17 cellular contexts compared by ENCODE assay signal in genomic region chr15:62739507-62739906, GRCh38.
DNase-seq lines count a peak whose midpoint lies in the region; FAIRE-seq and TF ChIP-seq lines count a peak whose summit lies in the region.
"Had no signal": no experiment of that assay in that cellular context is flagged by ENCODE, and none has a peak within 500 bp of the region (broad histone marks: within the 10 kb centered on the region; RNA-seq: fewer than 3 reads in every experiment).

No MANE protein-coding gene starts in this region.

- H3K4me2 ChIP-seq in PC-9 (peak overlapping the region; percentile 39), endothelial cell of umbilical vein (ENCODE audit: insufficient read depth, low read length) (no peak overlapping the region)

- dilution Hi-C loops in endothelial cell of umbilical vein (cut with MboI; ENCODE audit: extremely low pct_ligation_motif_present, low sequenced_read_pairs): no loop called here

- no peak for TF ChIP-seq POLR2A in endothelial cell of umbilical vein (IDR thresholded peaks at IDR 0.05; ENCODE audit: low read depth, low read length)

- H3K36me3 ChIP-seq in PC-9 (ENCODE audit: low read depth) (no peaks in the 10 kb centered on the region), endothelial cell of umbilical vein (ENCODE audit: control insufficient read depth in 2 of 2, extremely low read depth in 1 of 2, insufficient read depth in 2 of 2, low read length in 2 of 2) (no peaks in the 10 kb centered on the region)
- H3K36me3 ChIP-seq: SJCRH30 had no signal

- H3K27ac Mint-ChIP-seq in mesothelial cell of epicardium: peak overlapping the region; percentile 63
- H3K27ac Mint-ChIP-seq: activated CD8-positive, alpha-beta memory T cell treated with anti-CD3 and anti-CD28 coated beads, Interleukin-2, amount 10 ng/mL, durations not matched to agents 7 days and 5 days; activated naive CD4-positive, alpha-beta T cell treated with anti-CD3 and anti-CD28 coated beads for 36 hours; nephron had no signal

- H3K9me3 ChIP-seq in PC-9 (ENCODE audit: insufficient read depth, low read depth) (no peaks in the 10 kb centered on the region), endothelial cell of umbilical vein (replicated peaks; ENCODE audit: control insufficient read depth, insufficient read depth, low read length) (no peaks in the 10 kb centered on the region)
- H3K9me3 ChIP-seq: SJCRH30, tibial nerve had no signal

- H3K27me3 ChIP-seq in PC-9 (ENCODE audit: insufficient read depth, low read depth) (no peaks in the 10 kb centered on the region), endothelial cell of umbilical vein (ENCODE audit: control insufficient read depth in 2 of 2, insufficient read depth in 2 of 2, low read length in 2 of 2) (peaks cover 0 to 7% of the 10 kb centered on the region in 2 experiments)
- H3K27me3 ChIP-seq: BE2C, SJCRH30, tibial nerve had no signal

- H3K4me1 ChIP-seq in PC-9 (replicated peaks; ENCODE audit: insufficient read depth) (peaks cover 36% of the 10 kb centered on the region), endothelial cell of umbilical vein (ENCODE audit: control insufficient read depth, extremely low read depth, insufficient read depth, low read length) (no peaks in the 10 kb centered on the region)

- DNase-seq in AG08396 (ENCODE audit: low spot score): peak; percentile 55
- peak; percentile 28 to 63 for DNase-seq in PC-9
- DNase-seq in endothelial cell of umbilical vein (ENCODE audit: low read depth, low spot score): peak; percentile 14
- no peak for DNase-seq in mesothelial cell of epicardium (ENCODE audit: low spot score in 2 of 2, unreplicated experiment in 2 of 2)
- no peak for DNase-seq in NOMO-1 (lab: John Stamatoyannopoulos, UW; ENCODE audit: unreplicated experiment in 2 of 2)
- DNase-seq in epidermal melanocyte (ENCODE audit: insufficient read length, low spot score): no peak
- DNase-seq in activated effector memory CD4-positive, alpha-beta T cell treated with Interleukin-2 at 50 U/mL for 16 hours: no peak
- DNase-seq in 8988T: no peak
- DNase-seq: activated CD8-positive, alpha-beta memory T cell treated with anti-CD3 and anti-CD28 coated beads, Interleukin-2, amount 10 ng/mL, durations not matched to agents 7 days and 5 days; activated naive CD4-positive, alpha-beta T cell treated with anti-CD3 and anti-CD28 coated beads for 36 hours; BE2C; NCI-H187 treated with DMSO at 0.1 percent for 48 hours; SJCRH30; small intestine had no signal

- H3K27me3 Mint-ChIP-seq in mesothelial cell of epicardium (ENCODE audit: low read depth): no peaks in the 10 kb centered on the region
- H3K27me3 Mint-ChIP-seq: activated CD8-positive, alpha-beta memory T cell treated with anti-CD3 and anti-CD28 coated beads, Interleukin-2, amount 10 ng/mL, durations not matched to agents 7 days and 5 days had no signal

- FAIRE-seq in endothelial cell of umbilical vein (lab: Jason Lieb, UNC): no peak
- FAIRE-seq: H1, small intestine had no signal

- peaks cover 7% of the 10 kb centered on the region; the same call in 1 of the 2 replicates for H3F3A ChIP-seq in PC-9 (ENCODE audit: insufficient read depth, low read depth)

- POLR2A ChIA-PET in PC-9 (lab: Charles Lee; ENCODE audit: unreplicated experiment): interaction anchor here (0.5 to 0.7 kb wide), 5 partner anchors 11 to 866 kb away, joined by 3 to 8 read pairs (median 6); no protein-coding TSS in a partner anchor
- POLR2A ChIA-PET in endothelial cell of umbilical vein (lab: Charles Lee): no interaction called here

- H3K27ac ChIP-seq in PC-9 (peak overlapping the region; percentile 45; the same call in 1 of the 2 replicates), endothelial cell of umbilical vein (ENCODE audit: insufficient read depth, low read depth, low read length) (no peak overlapping the region)
- H3K27ac ChIP-seq: SJCRH30 had no signal

- H3K9ac ChIP-seq in endothelial cell of umbilical vein (replicated peaks; ENCODE audit: extremely low read depth, insufficient read depth, low read length): no peak overlapping the region

- peaks cover 30% of the 10 kb centered on the region for H3K4me1 Mint-ChIP-seq in mesothelial cell of epicardium
- H3K4me1 Mint-ChIP-seq: activated CD8-positive, alpha-beta memory T cell treated with anti-CD3 and anti-CD28 coated beads, Interleukin-2, amount 10 ng/mL, durations not matched to agents 7 days and 5 days had no signal

- H3K4me3 ChIP-seq in PC-9 (no peak overlapping the region), endothelial cell of umbilical vein (replicated peaks in 1 of 3; ENCODE audit: insufficient read depth in 1 of 3, low read depth in 1 of 3, low read length in 3 of 3) (no peak overlapping the region)
- H3K4me3 ChIP-seq: SJCRH30, tibial nerve had no signal

- H3K79me2 ChIP-seq in PC-9 (ENCODE audit: low read depth) (no peaks in the 10 kb centered on the region), endothelial cell of umbilical vein (ENCODE audit: control insufficient read depth, insufficient read depth, low read length) (no peaks in the 10 kb centered on the region)

- H3K36me3 Mint-ChIP-seq in mesothelial cell of epicardium: peaks cover 5% of the 10 kb centered on the region
- H3K36me3 Mint-ChIP-seq: activated CD8-positive, alpha-beta memory T cell treated with anti-CD3 and anti-CD28 coated beads, Interleukin-2, amount 10 ng/mL, durations not matched to agents 7 days and 5 days had no signal

- BruUV-seq in PC-9 (replicated peaks; lab: Mats Ljungman, UMichigan) (no TSS peak), endothelial cell of umbilical vein (replicated peaks; lab: Mats Ljungman, UMichigan) (no TSS peak)

- H2AFZ ChIP-seq in PC-9: no peak overlapping the region
- no peak overlapping the region for H2AFZ ChIP-seq in endothelial cell of umbilical vein (ENCODE audit: low read depth, low read length)

- no peak overlapping the region for H3K4me3 Mint-ChIP-seq in mesothelial cell of epicardium
- H3K4me3 Mint-ChIP-seq: activated CD8-positive, alpha-beta memory T cell treated with anti-CD3 and anti-CD28 coated beads, Interleukin-2, amount 10 ng/mL, durations not matched to agents 7 days and 5 days; activated naive CD4-positive, alpha-beta T cell treated with anti-CD3 and anti-CD28 coated beads for 36 hours; nephron had no signal

- no peaks in the 10 kb centered on the region for H3K9me3 Mint-ChIP-seq in mesothelial cell of epicardium
- H3K9me3 Mint-ChIP-seq: activated naive CD4-positive, alpha-beta T cell treated with anti-CD3 and anti-CD28 coated beads for 36 hours; nephron had no signal

- TF ChIP-seq CTCF in PC-9 (conservative IDR thresholded peaks at IDR 0.05): no peak
- no peak for TF ChIP-seq CTCF in endothelial cell of umbilical vein (IDR thresholded peaks at IDR 0.05; ENCODE audit: extremely low read depth in 1 of 2, insufficient read depth in 1 of 2, low read depth in 1 of 2, low read length in 2 of 2)
- no peak for TF ChIP-seq CTCF in mesothelial cell of epicardium (IDR thresholded peaks at IDR 0.05; ENCODE audit: unreplicated experiment)

- H3K9me2 ChIP-seq in PC-9 (ENCODE audit: insufficient read depth): no peaks in the 10 kb centered on the region

- intact Hi-C loops in PC-9 (cut with micrococcal nuclease; ENCODE audit: unreplicated experiment): no loop called here
- intact Hi-C loops in endothelial cell of umbilical vein (cut with micrococcal nuclease): no loop called here

- no peaks in the 10 kb centered on the region for H4K20me1 ChIP-seq in PC-9 (ENCODE audit: insufficient read depth)
- no peaks in the 10 kb centered on the region for H4K20me1 ChIP-seq in endothelial cell of umbilical vein (replicated peaks; ENCODE audit: control insufficient read depth, extremely low read depth, insufficient read depth, low read length)

- CTCF ChIA-PET in PC-9 (lab: Charles Lee) (no interaction called here), endothelial cell of umbilical vein (lab: Charles Lee) (interaction anchor here (0.9 to 1.6 kb wide), 2 partner anchors 14 to 53 kb away, joined by 3 to 4 read pairs; no protein-coding TSS in a partner anchor)

- no peaks in the 10 kb centered on the region for H3K9me1 ChIP-seq in endothelial cell of umbilical vein (replicated peaks; ENCODE audit: control insufficient read depth, extremely low read depth, insufficient read depth, low read length)

TF ChIP-seq in endothelial cell of umbilical vein, 7 proteins besides CTCF, POLR2A, EP300 and RAD21:
- no peak for TF ChIP-seq JUN (IDR thresholded peaks at IDR 0.05; ENCODE audit: borderline replicate concordance, insufficient read depth, insufficient read length, low read depth)
- TF ChIP-seq POLR2AphosphoS5 (IDR thresholded peaks at IDR 0.05; ENCODE audit: insufficient read depth, low read depth, low read length): no peak
- no peak for TF ChIP-seq EZH2 (IDR thresholded peaks at IDR 0.05; ENCODE audit: borderline replicate concordance, low read depth, low read length, severe bottlenecking)
- TF ChIP-seq MAX (IDR thresholded peaks at IDR 0.05; ENCODE audit: insufficient read depth, insufficient read length): no peak

Comparison
In these comparisons a context has a peak if more than half of its experiments do, and no peak if none do; other contexts are left out.
1. DNase-seq: peak in AG08396 (single experiment), PC-9 (2 of 2) and endothelial cell of umbilical vein (single experiment); none in mesothelial cell of epicardium (0 of 2), NOMO-1 (0 of 2), epidermal melanocyte (single experiment), activated effector memory CD4-positive, alpha-beta T cell treated with Interleukin-2 at 50 U/mL for 16 hours (single experiment) and 8988T (single experiment).